8 cellular contexts compared by ENCODE assay signal in genomic region chr22:21982338-21982965, GRCh38. TPM values are rescaled to one million over a fixed set of nuclear protein-coding genes. Genes with fewer than 3 reads are reported as not detected.
DNase-seq lines count a peak whose midpoint lies in the region; ATAC-seq and TF ChIP-seq lines count a peak whose summit lies in the region.

Gene TOP3B, minus strand, starts transcription at chr22:21982787. Its CDS starts 7,078 bp downstream, at chr22:21975709.

- peak within 1 kb of the TSS; percentile 79 for H3K27ac ChIP-seq in WERI-Rb-1
- peak within 1 kb of the TSS; percentile 80 to 91 for H3K27ac ChIP-seq in breast epithelium
- peak within 1 kb of the TSS; percentile 50 to 95 (median 88) for H3K27ac ChIP-seq in skin epidermis

- H3K36me3 ChIP-seq in WERI-Rb-1 (peaks cover 2% of the 10 kb centered on the region), breast epithelium (no peaks in the 10 kb centered on the region)

- H3K27me3 ChIP-seq in WERI-Rb-1 (ENCODE audit: insufficient read depth, low read depth, severe bottlenecking) (no peaks in the 10 kb centered on the region), breast epithelium (no peaks in the 10 kb centered on the region)

- no peak for TF ChIP-seq CTCF in HFF-Myc (IDR thresholded peaks at IDR 0.05; ENCODE audit: low read depth, low read length, missing control alignments)
- no peak for TF ChIP-seq CTCF in WERI-Rb-1 (IDR thresholded peaks at IDR 0.05; ENCODE audit: low read depth, low read length)
- TF ChIP-seq CTCF in breast epithelium (IDR thresholded peaks at IDR 0.05): no peak

- intact Hi-C loops in breast epithelium (cut with DNase I; ENCODE audit: low total_unique reads): no loop called here

- DNase-seq in DMS 273 treated with DMSO at 0.1 percent for 48 hours (lab: John Stamatoyannopoulos, UW) (peak; percentile 8), HFF-Myc (ENCODE audit: extremely low read depth, low read depth) (peak; percentile 14), NCI-H2171 (lab: John Stamatoyannopoulos, UW) (peak; percentile 88), WERI-Rb-1 (peak; percentile 82), breast epithelium (ENCODE audit: low spot score in 2 of 2) (peak; percentile 60 to 90), iPS-NIHi11 (ENCODE audit: low spot score) (peak; percentile 91)

- H3K4me3 ChIP-seq in HFF-Myc (replicated peaks; ENCODE audit: low read depth, low read length) (peak within 1 kb of the TSS; percentile 99), WERI-Rb-1 (ENCODE audit: low read depth, low read length) (peak within 1 kb of the TSS; percentile 99), breast epithelium (peak within 1 kb of the TSS; percentile 81 to 99 (median 99)), skin epidermis (peak within 1 kb of the TSS; percentile 58 to 94 (median 88))

- ATAC-seq in GM19395 (IDR thresholded peaks at IDR 0.05; ENCODE audit: unreplicated experiment): no peak

- TF ChIP-seq POLR2A in breast epithelium (IDR thresholded peaks at IDR 0.05): no peak

- H3K9me3 ChIP-seq in WERI-Rb-1 (ENCODE audit: severe bottlenecking) (no peaks in the 10 kb centered on the region), breast epithelium (no peaks in the 10 kb centered on the region)

- H3K4me1 ChIP-seq in breast epithelium: peaks cover 6% of the 10 kb centered on the region in 2 donors

RNA-seq across cellular contexts. Expression of gene TOP3B, which starts in this region (rescaled TPM):
- total RNA-seq in breast epithelium: 10 to 100 TPM; 20.2 to 34.8 (median 33.1) TPM

Comparison
In these comparisons a context has a peak if more than half of its experiments do, and no peak if none do; other contexts are left out.
1. DNase-seq: peak in every context shown above with its lines; median percentile 91 in iPS-NIHi11; 88 in NCI-H2171; 82 in WERI-Rb-1; 75 in breast epithelium; 14 in HFF-Myc; 8 in DMS 273 treated with DMSO at 0.1 percent for 48 hours.